ENCODE assay signal across 26 cellular contexts in the genomic region with DNA sequence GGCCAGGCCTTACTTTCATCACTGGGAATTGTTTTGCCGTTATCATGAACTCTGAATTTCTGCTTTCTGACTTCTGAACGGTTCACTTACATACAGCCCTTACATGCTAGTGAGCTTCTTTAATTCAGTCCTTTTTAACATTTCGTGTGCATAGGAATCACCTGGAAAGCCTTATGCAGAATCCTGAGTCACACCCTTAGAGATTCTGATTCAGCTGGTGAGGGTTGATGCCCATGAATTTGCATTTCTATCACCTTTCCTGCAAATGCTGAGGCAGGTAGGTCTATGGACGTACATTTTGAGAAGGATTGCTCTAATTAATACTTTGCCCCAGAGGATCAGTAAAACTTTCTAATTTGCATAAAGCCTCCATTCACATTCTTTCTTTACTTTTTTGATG. TPM values are rescaled to one million over a fixed set of nuclear protein-coding genes. Genes with fewer than 3 reads are reported as not detected.
DNase-seq lines count a peak whose midpoint lies in the region; ATAC-seq and TF ChIP-seq lines count a peak whose summit lies in the region.
"Had no signal": no experiment of that assay in that cellular context is flagged by ENCODE, and none has a peak within 500 bp of the region (broad histone marks: within the 10 kb centered on the region; RNA-seq: fewer than 3 reads in every experiment).

No MANE protein-coding gene starts in this region.

- H3K4me1 Mint-ChIP-seq in activated CD4-positive, alpha-beta memory T cell treated with anti-CD3 and anti-CD28 coated beads, Interleukin-2, amount 10 ng/mL, durations not matched to agents 7 days and 5 days, result no peaks in the 10 kb centered on the region
- H3K4me1 Mint-ChIP-seq in activated CD4-positive, alpha-beta memory T cell treated with anti-CD3 and anti-CD28 coated beads for 36 hours (ENCODE audit: low read depth), result peaks cover 7% of the 10 kb centered on the region
- peaks cover 4% of the 10 kb centered on the region for H3K4me1 Mint-ChIP-seq in activated T-helper 17 cell treated with anti-CD3 and anti-CD28 coated beads, Interleukin-2, amount 50 U/mL, for 72 hours
- peaks cover 3% of the 10 kb centered on the region for H3K4me1 Mint-ChIP-seq in neural progenitor cell

- H3K27ac Mint-ChIP-seq in activated CD4-positive, alpha-beta memory T cell treated with anti-CD3 and anti-CD28 coated beads, Interleukin-2, amount 10 ng/mL, durations not matched to agents 7 days and 5 days, result peak overlapping the region; percentile 18
- no peak overlapping the region for H3K27ac Mint-ChIP-seq in activated CD4-positive, alpha-beta memory T cell treated with anti-CD3 and anti-CD28 coated beads for 36 hours
- peak overlapping the region; percentile 13 for H3K27ac Mint-ChIP-seq in activated T-helper 17 cell treated with anti-CD3 and anti-CD28 coated beads, Interleukin-2, amount 50 U/mL, for 72 hours
- H3K27ac Mint-ChIP-seq in neural progenitor cell, result no peak overlapping the region

- peaks cover 4% of the 10 kb centered on the region for H4K20me1 ChIP-seq in neural progenitor cell (ENCODE audit: low read depth)

- no peaks in the 10 kb centered on the region for H3K27me3 Mint-ChIP-seq in activated CD4-positive, alpha-beta memory T cell treated with anti-CD3 and anti-CD28 coated beads, Interleukin-2, amount 10 ng/mL, durations not matched to agents 7 days and 5 days
- no peaks in the 10 kb centered on the region for H3K27me3 Mint-ChIP-seq in activated CD4-positive, alpha-beta memory T cell treated with anti-CD3 and anti-CD28 coated beads for 36 hours
- H3K27me3 Mint-ChIP-seq in activated T-helper 17 cell treated with anti-CD3 and anti-CD28 coated beads, Interleukin-2, amount 50 U/mL, for 72 hours, result no peaks in the 10 kb centered on the region
- H3K27me3 Mint-ChIP-seq in neural progenitor cell (ENCODE audit: insufficient read depth, low read depth), result no peaks in the 10 kb centered on the region
- H3K27me3 Mint-ChIP-seq: CD4-positive, alpha-beta memory T cell had no signal

- H3K9me3 ChIP-seq in HUES6 (ENCODE audit: control insufficient read depth, insufficient read depth, low read depth, low read length) (no peaks in the 10 kb centered on the region), iPS-20b (ENCODE audit: insufficient read depth, low read depth, low read length) (no peaks in the 10 kb centered on the region), neural progenitor cell (ENCODE audit: low read depth) (no peaks in the 10 kb centered on the region), right cardiac atrium (ENCODE audit: control insufficient read depth, low read length) (no peaks in the 10 kb centered on the region)
- H3K9me3 ChIP-seq: BLaER1 treated with 17β-estradiol and CSF1 and Interleukin-3, amounts not matched to agents 10 nM and 100 nM; SJSA1 had no signal

- H3K4me3 ChIP-seq in HUES6 (ENCODE audit: low read depth, low read length) (no peak overlapping the region), iPS-20b (ENCODE audit: low read length) (peak overlapping the region; percentile 32), neural progenitor cell (no peak overlapping the region), right cardiac atrium (ENCODE audit: low read length) (no peak overlapping the region)
- H3K4me3 ChIP-seq: BLaER1 treated with 17β-estradiol and CSF1 and Interleukin-3, amounts not matched to agents 10 nM and 100 nM; SJSA1 had no signal

- no peaks in the 10 kb centered on the region for H3K36me3 Mint-ChIP-seq in activated CD4-positive, alpha-beta memory T cell treated with anti-CD3 and anti-CD28 coated beads, Interleukin-2, amount 10 ng/mL, durations not matched to agents 7 days and 5 days (ENCODE audit: low read depth)
- H3K36me3 Mint-ChIP-seq in activated CD4-positive, alpha-beta memory T cell treated with anti-CD3 and anti-CD28 coated beads for 36 hours, result no peaks in the 10 kb centered on the region
- peaks cover 33% of the 10 kb centered on the region for H3K36me3 Mint-ChIP-seq in activated T-helper 17 cell treated with anti-CD3 and anti-CD28 coated beads, Interleukin-2, amount 50 U/mL, for 72 hours (ENCODE audit: low read depth)
- peaks cover 7% of the 10 kb centered on the region for H3K36me3 Mint-ChIP-seq in neural progenitor cell

- no peak for ATAC-seq in activated T-helper 17 cell treated with anti-CD3 and anti-CD28 coated beads, Interleukin-2, amount 50 U/mL, for 72 hours (replicated peaks)
- ATAC-seq in right cardiac atrium, result no peak
- ATAC-seq: Right ventricle myocardium inferior had no signal

- peaks cover 15% of the 10 kb centered on the region for H3K79me2 ChIP-seq in neural progenitor cell (ENCODE audit: low read depth)

- WGBS in right cardiac atrium, result 76% methylated on average over 4 of the region's 4 CpGs

- H3K4me2 ChIP-seq in neural progenitor cell, result no peak overlapping the region
- H3K4me2 ChIP-seq: BLaER1 treated with 17β-estradiol and CSF1 and Interleukin-3, amounts not matched to agents 10 nM and 100 nM; KMS-11 had no signal

- intact Hi-C loops in activated CD4-positive, alpha-beta memory T cell treated with anti-CD3 and anti-CD28 coated beads for 36 hours (cut with micrococcal nuclease), result loop anchor here (10.0 kb wide), 2 partner anchors 345 to 1105 kb away; no protein-coding TSS in a partner anchor
- intact Hi-C loops in right cardiac atrium (cut with DNase I), result no loop called here

- H3K9ac ChIP-seq in HUES6 (ENCODE audit: low read length) (peak overlapping the region; percentile 17), iPS-20b (ENCODE audit: low read depth, low read length) (peak overlapping the region; percentile 14; the same call in 1 of the 2 replicates), neural progenitor cell (no peak overlapping the region)
- H3K9ac ChIP-seq: BLaER1 treated with 17β-estradiol and CSF1 and Interleukin-3, amounts not matched to agents 10 nM and 100 nM; KMS-11 had no signal

- H3K27ac ChIP-seq in HUES6 (ENCODE audit: low read depth, low read length), result peak overlapping the region; percentile 33
- H3K27ac ChIP-seq in iPS-20b (ENCODE audit: low read length), result peak overlapping the region; percentile 54
- H3K27ac ChIP-seq in neural progenitor cell, result no peak overlapping the region
- no peak overlapping the region for H3K27ac ChIP-seq in right cardiac atrium (ENCODE audit: low read length)
- H3K27ac ChIP-seq: 22Rv1; BLaER1 treated with 17β-estradiol and CSF1 and Interleukin-3, amounts not matched to agents 10 nM and 100 nM; KMS-11; SJSA1 had no signal

- H3K4me3 Mint-ChIP-seq in activated CD4-positive, alpha-beta memory T cell treated with anti-CD3 and anti-CD28 coated beads, Interleukin-2, amount 10 ng/mL, durations not matched to agents 7 days and 5 days, result no peak overlapping the region
- H3K4me3 Mint-ChIP-seq in activated CD4-positive, alpha-beta memory T cell treated with anti-CD3 and anti-CD28 coated beads for 36 hours, result no peak overlapping the region
- no peak overlapping the region for H3K4me3 Mint-ChIP-seq in activated T-helper 17 cell treated with anti-CD3 and anti-CD28 coated beads, Interleukin-2, amount 50 U/mL, for 72 hours
- H3K4me3 Mint-ChIP-seq in neural progenitor cell, result no peak overlapping the region
- H3K4me3 Mint-ChIP-seq: CD4-positive, alpha-beta memory T cell had no signal

- no peaks in the 10 kb centered on the region for H3F3A ChIP-seq in neural progenitor cell (ENCODE audit: low read depth)

- no peak for DNase-seq in activated CD4-positive, alpha-beta memory T cell treated with anti-CD3 and anti-CD28 coated beads, Interleukin-2, amount 10 ng/mL, durations not matched to agents 7 days and 5 days
- DNase-seq in activated CD4-positive, alpha-beta memory T cell treated with anti-CD3 and anti-CD28 coated beads for 36 hours, result no peak
- DNase-seq in neural progenitor cell (ENCODE audit: low spot score), result no peak
- DNase-seq in right cardiac atrium, result no peak
- no peak for DNase-seq in inferior parietal cortex (ENCODE audit: extremely low spot score)
- DNase-seq: ACHN; CD4-positive, alpha-beta memory T cell; DND-41; GOT3; IMR-90; NCI-H1105; NCI-H146; NCI-H2029 treated with DMSO at 0.1 percent for 48 hours; NCI-H2171; NCI-H345; NCI-H524; NCI-H82; OCI-M1 had no signal

- H3K36me3 ChIP-seq in HUES6 (ENCODE audit: control insufficient read depth, insufficient read depth, low read length) (0 out of 2 replicates have a peak, but pooled peaks cover under 1% of the 10 kb centered on the region), iPS-20b (ENCODE audit: insufficient read depth, low read depth, low read length) (peaks cover 3% of the 10 kb centered on the region; the same call in 1 of the 2 replicates), neural progenitor cell (no peaks in the 10 kb centered on the region)

- POLR2A ChIA-PET in activated CD4-positive, alpha-beta memory T cell treated with anti-CD3 and anti-CD28 coated beads, Interleukin-2, amount 10 ng/mL, durations not matched to agents 7 days and 5 days (lab: Charles Lee), result no interaction called here
- POLR2A ChIA-PET in activated CD4-positive, alpha-beta memory T cell treated with anti-CD3 and anti-CD28 coated beads for 36 hours (lab: Charles Lee), result no interaction called here

- H3K4me1 ChIP-seq in HUES6 (ENCODE audit: control insufficient read depth, insufficient read depth, low read length) (peaks cover 30% of the 10 kb centered on the region), iPS-20b (ENCODE audit: insufficient read depth, low read length) (peaks cover 21% of the 10 kb centered on the region), neural progenitor cell (no peaks in the 10 kb centered on the region), right cardiac atrium (ENCODE audit: control insufficient read depth, insufficient read depth, low read length) (no peaks in the 10 kb centered on the region)
- H3K4me1 ChIP-seq: BLaER1 treated with 17β-estradiol and CSF1 and Interleukin-3, amounts not matched to agents 10 nM and 100 nM; SJSA1 had no signal

- no peaks in the 10 kb centered on the region for H3K9me3 Mint-ChIP-seq in activated CD4-positive, alpha-beta memory T cell treated with anti-CD3 and anti-CD28 coated beads, Interleukin-2, amount 10 ng/mL, durations not matched to agents 7 days and 5 days
- H3K9me3 Mint-ChIP-seq in activated CD4-positive, alpha-beta memory T cell treated with anti-CD3 and anti-CD28 coated beads for 36 hours, result no peaks in the 10 kb centered on the region
- H3K9me3 Mint-ChIP-seq in activated T-helper 17 cell treated with anti-CD3 and anti-CD28 coated beads, Interleukin-2, amount 50 U/mL, for 72 hours, result no peaks in the 10 kb centered on the region
- H3K9me3 Mint-ChIP-seq in neural progenitor cell, result no peaks in the 10 kb centered on the region
- H3K9me3 Mint-ChIP-seq: CD4-positive, alpha-beta memory T cell had no signal

- H3K27me3 ChIP-seq in HUES6 (ENCODE audit: control insufficient read depth, insufficient read depth, low read length) (no peaks in the 10 kb centered on the region), iPS-20b (ENCODE audit: insufficient read depth, low read length) (no peaks in the 10 kb centered on the region), neural progenitor cell (no peaks in the 10 kb centered on the region), right cardiac atrium (ENCODE audit: control insufficient read depth, insufficient read depth) (no peaks in the 10 kb centered on the region)
- H3K27me3 ChIP-seq: BLaER1 treated with 17β-estradiol and CSF1 and Interleukin-3, amounts not matched to agents 10 nM and 100 nM; SJSA1 had no signal

- H2AFZ ChIP-seq in neural progenitor cell (replicated peaks), result no peak overlapping the region

- CTCF ChIA-PET in activated CD4-positive, alpha-beta memory T cell treated with anti-CD3 and anti-CD28 coated beads, Interleukin-2, amount 10 ng/mL, durations not matched to agents 7 days and 5 days (lab: Charles Lee), result interaction anchor here (1.9 kb wide), 1 partner anchor 16 kb away, joined by 7 read pairs; no protein-coding TSS in a partner anchor
- CTCF ChIA-PET in activated CD4-positive, alpha-beta memory T cell treated with anti-CD3 and anti-CD28 coated beads for 36 hours (lab: Charles Lee), result no interaction called here

- TF ChIP-seq CTCF in neural progenitor cell (IDR thresholded peaks at IDR 0.05), result no peak

RNA-seq across cellular contexts. Expression of a gene that starts 44.0 kb away (rescaled TPM):
- total RNA-seq in activated CD4-positive, alpha-beta memory T cell treated with anti-CD3 and anti-CD28 coated beads, Interleukin-2, amount 10 ng/mL, durations not matched to agents 7 days and 5 days, result 10 to 100 TPM; 74.1 to 81.9 TPM
- total RNA-seq in activated CD4-positive, alpha-beta memory T cell treated with anti-CD3 and anti-CD28 coated beads for 36 hours, result 10 to 100 TPM; 79.9 to 81.3 TPM
- 10 to 100 TPM; 77.0 to 94.0 TPM for total RNA-seq in activated T-helper 17 cell treated with anti-CD3 and anti-CD28 coated beads, Interleukin-2, amount 50 U/mL, for 72 hours
- total RNA-seq in neural progenitor cell (ENCODE audit: low replicate concordance) (81.5 and 95.5 TPM in 2 replicates), right cardiac atrium (10 to 100 TPM; 39.2 to 48.8 (median 43.3) TPM)
- polyA plus RNA-seq in right cardiac atrium, result 42.4 TPM

RNA-seq across cellular contexts. Expression of a gene that starts 44.1 kb away (rescaled TPM):
- total RNA-seq in activated CD4-positive, alpha-beta memory T cell treated with anti-CD3 and anti-CD28 coated beads, Interleukin-2, amount 10 ng/mL, durations not matched to agents 7 days and 5 days, result 10 to 100 TPM; 53.3 to 54.9 TPM
- 10 to 100 TPM; 80.1 to 88.1 TPM for total RNA-seq in activated CD4-positive, alpha-beta memory T cell treated with anti-CD3 and anti-CD28 coated beads for 36 hours
- 10 to 100 TPM; 60.6 to 69.4 TPM for total RNA-seq in activated T-helper 17 cell treated with anti-CD3 and anti-CD28 coated beads, Interleukin-2, amount 50 U/mL, for 72 hours
- total RNA-seq in neural progenitor cell (ENCODE audit: low replicate concordance) (45.9 and 84.7 TPM in 2 replicates), right cardiac atrium (10 to 100 TPM; 52.3 to 59.6 (median 56.9) TPM)
- 42.8 TPM for polyA plus RNA-seq in right cardiac atrium

Comparison
In these comparisons a context has a peak if more than half of its experiments do, and no peak if none do; other contexts are left out.
1. H3K27ac Mint-ChIP-seq: peak in activated CD4-positive, alpha-beta memory T cell treated with anti-CD3 and anti-CD28 coated beads, Interleukin-2, amount 10 ng/mL, durations not matched to agents 7 days and 5 days (single experiment) and activated T-helper 17 cell treated with anti-CD3 and anti-CD28 coated beads, Interleukin-2, amount 50 U/mL, for 72 hours (single experiment); none in activated CD4-positive, alpha-beta memory T cell treated with anti-CD3 and anti-CD28 coated beads for 36 hours (single experiment) and neural progenitor cell (single experiment).
2. H3K27ac ChIP-seq: peak in HUES6 (single experiment) and iPS-20b (single experiment); none in neural progenitor cell (single experiment) and right cardiac atrium (single experiment).